In the genomic region with DNA sequence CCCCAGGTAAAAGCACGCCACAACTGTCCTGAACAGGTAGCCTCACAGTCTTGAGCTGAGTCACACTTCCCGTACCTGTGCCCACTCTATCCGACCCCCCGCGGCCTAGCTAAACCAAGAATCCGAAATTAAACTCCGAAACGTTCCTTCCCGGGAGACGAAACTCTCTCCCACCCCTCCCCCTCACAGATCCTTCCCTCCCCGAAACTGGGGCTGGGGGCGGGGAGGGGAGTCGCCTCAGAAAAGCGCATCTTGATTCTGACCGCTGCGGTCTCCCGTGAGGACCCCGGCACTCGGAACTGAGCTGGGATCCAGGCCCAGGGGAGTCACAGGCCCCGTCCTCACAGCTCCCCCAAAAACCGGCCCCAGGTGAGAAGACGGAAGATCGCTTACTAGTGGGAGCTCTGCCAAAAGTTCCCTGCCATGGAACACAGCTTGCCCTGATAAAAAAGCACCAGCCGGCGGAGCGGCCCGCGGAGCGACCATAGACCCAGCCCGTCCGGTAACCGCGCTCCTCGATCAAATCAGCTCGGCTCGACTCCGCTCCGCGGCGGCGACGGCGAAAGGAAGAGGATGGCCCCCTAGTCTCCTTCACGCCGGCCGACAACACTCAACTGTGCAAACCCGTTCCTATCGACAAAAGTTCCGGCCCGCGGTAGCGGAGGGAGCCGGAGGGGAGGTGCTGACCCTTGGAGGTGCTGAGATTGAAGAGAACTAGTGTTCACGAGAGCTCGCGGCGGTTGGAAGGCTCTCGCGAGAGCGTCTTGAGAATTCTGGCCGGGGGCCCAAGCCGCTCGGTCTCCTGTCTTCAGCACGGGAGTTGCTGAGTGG, we compare ENCODE assay signal across 8 cellular contexts. TPM values are rescaled to one million over a fixed set of nuclear protein-coding genes. Genes with fewer than 3 reads are reported as not detected.
DNase-seq lines count a peak whose midpoint lies in the region; ATAC-seq and TF ChIP-seq lines count a peak whose summit lies in the region.

A gene with protein sequence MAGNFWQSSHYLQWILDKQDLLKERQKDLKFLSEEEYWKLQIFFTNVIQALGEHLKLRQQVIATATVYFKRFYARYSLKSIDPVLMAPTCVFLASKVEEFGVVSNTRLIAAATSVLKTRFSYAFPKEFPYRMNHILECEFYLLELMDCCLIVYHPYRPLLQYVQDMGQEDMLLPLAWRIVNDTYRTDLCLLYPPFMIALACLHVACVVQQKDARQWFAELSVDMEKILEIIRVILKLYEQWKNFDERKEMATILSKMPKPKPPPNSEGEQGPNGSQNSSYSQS (minus strand): TSS at position 558 of the 831 bp plus-strand sequence. CDS start 133 bp downstream, at position 425.

- H3K4me3 ChIP-seq in fibroblast of mammary gland (ENCODE audit: control insufficient read depth, low read depth, low read length) = peak within 1 kb of the TSS; percentile 99

- H3K27ac ChIP-seq in KOPT-K1 (ENCODE audit: low read depth, low read length, poor library complexity, severe bottlenecking) = peak within 1 kb of the TSS; percentile 74

- no peaks in the 10 kb centered on the region for H3K9me3 Mint-ChIP-seq in activated T-helper 17 cell treated with anti-CD3 and anti-CD28 coated beads, Interleukin-2, amount 50 U/mL, for 72 hours
- no peaks in the 10 kb centered on the region for H3K9me3 Mint-ChIP-seq in naive thymus-derived CD8-positive, alpha-beta T cell

- peaks cover 14% of the 10 kb centered on the region for H3K36me3 Mint-ChIP-seq in activated T-helper 17 cell treated with anti-CD3 and anti-CD28 coated beads, Interleukin-2, amount 50 U/mL, for 72 hours (ENCODE audit: low read depth)
- peaks cover 1 to 5% (median 4%) of the 10 kb centered on the region in 3 donors for H3K36me3 Mint-ChIP-seq in naive thymus-derived CD8-positive, alpha-beta T cell

- H3K36me3 ChIP-seq in KOPT-K1 (ENCODE audit: insufficient read depth, low read length) = no peaks in the 10 kb centered on the region

- no peaks in the 10 kb centered on the region for H3K9me3 ChIP-seq in KOPT-K1 (ENCODE audit: insufficient read depth, low read length, poor library complexity, severe bottlenecking)

- peaks cover 14% of the 10 kb centered on the region for H3K4me1 Mint-ChIP-seq in activated T-helper 17 cell treated with anti-CD3 and anti-CD28 coated beads, Interleukin-2, amount 50 U/mL, for 72 hours
- H3K4me1 Mint-ChIP-seq in naive thymus-derived CD8-positive, alpha-beta T cell = peaks cover 13 to 45% (median 31%) of the 10 kb centered on the region in 4 donors

- H3K4me3 Mint-ChIP-seq in activated T-helper 17 cell treated with anti-CD3 and anti-CD28 coated beads, Interleukin-2, amount 50 U/mL, for 72 hours = peak within 1 kb of the TSS; percentile 98
- H3K4me3 Mint-ChIP-seq in naive thymus-derived CD8-positive, alpha-beta T cell = peak within 1 kb of the TSS; percentile 94 to 100 (median 99)

- TF ChIP-seq CTCF in fibroblast of mammary gland (conservative IDR thresholded peaks at IDR 0.05; ENCODE audit: control insufficient read depth, insufficient read depth, low read depth, low read length) = no peak

- DNase-seq in DMS79 treated with DMSO at 0.1 percent for 48 hours (lab: John Stamatoyannopoulos, UW) (peak; percentile 93), RPMI8226 (peak; percentile 94), fibroblast of mammary gland (ENCODE audit: low read depth) (peak; percentile 97)
- DNase-seq in naive thymus-derived CD8-positive, alpha-beta T cell = peak; percentile 71 to 92 (median 89)
- peak; percentile 73 to 89 (median 85) for DNase-seq in stimulated activated naive CD4-positive, alpha-beta T cell (lab: John Stamatoyannopoulos, UW)

- H3K27ac Mint-ChIP-seq in activated T-helper 17 cell treated with anti-CD3 and anti-CD28 coated beads, Interleukin-2, amount 50 U/mL, for 72 hours = peak within 1 kb of the TSS; percentile 99
- peak within 1 kb of the TSS; percentile 93 to 99 (median 96) for H3K27ac Mint-ChIP-seq in naive thymus-derived CD8-positive, alpha-beta T cell

- peak; percentile 98 for ATAC-seq in GM21786 (IDR thresholded peaks at IDR 0.05; ENCODE audit: unreplicated experiment)
- peak; percentile 97 for ATAC-seq in activated T-helper 17 cell treated with anti-CD3 and anti-CD28 coated beads, Interleukin-2, amount 50 U/mL, for 72 hours (replicated peaks)
- peak; percentile 92 to 94 for ATAC-seq in naive thymus-derived CD8-positive, alpha-beta T cell

- H3K27me3 Mint-ChIP-seq in activated T-helper 17 cell treated with anti-CD3 and anti-CD28 coated beads, Interleukin-2, amount 50 U/mL, for 72 hours = no peaks in the 10 kb centered on the region
- no peaks in the 10 kb centered on the region for H3K27me3 Mint-ChIP-seq in naive thymus-derived CD8-positive, alpha-beta T cell

- POLR2A ChIA-PET in naive thymus-derived CD8-positive, alpha-beta T cell (lab: Charles Lee) = interaction anchor here (0.8 to 2.3 kb wide), 10 partner anchors 18 to 1313 kb away, joined by 3 to 24 read pairs (median 4); a partner anchor contains a TSS

RNA-seq across cellular contexts. Expression of the gene that starts here (rescaled TPM):
- total RNA-seq in activated T-helper 17 cell treated with anti-CD3 and anti-CD28 coated beads, Interleukin-2, amount 50 U/mL, for 72 hours = 10 to 100 TPM; 33.2 to 51.1 TPM
- total RNA-seq in naive thymus-derived CD8-positive, alpha-beta T cell = 10 to 100 TPM; 50.3 to 55.6 TPM
- 10 to 100 TPM; 37.8 to 44.3 (median 39.3) TPM for polyA plus RNA-seq in naive thymus-derived CD8-positive, alpha-beta T cell

Comparison
In these comparisons a context has a peak if more than half of its experiments do, and no peak if none do; other contexts are left out.
1. Peak in every context shown above with its lines: DNase-seq, ATAC-seq, H3K4me3 ChIP-seq and H3K27ac ChIP-seq.